In the genomic region with DNA sequence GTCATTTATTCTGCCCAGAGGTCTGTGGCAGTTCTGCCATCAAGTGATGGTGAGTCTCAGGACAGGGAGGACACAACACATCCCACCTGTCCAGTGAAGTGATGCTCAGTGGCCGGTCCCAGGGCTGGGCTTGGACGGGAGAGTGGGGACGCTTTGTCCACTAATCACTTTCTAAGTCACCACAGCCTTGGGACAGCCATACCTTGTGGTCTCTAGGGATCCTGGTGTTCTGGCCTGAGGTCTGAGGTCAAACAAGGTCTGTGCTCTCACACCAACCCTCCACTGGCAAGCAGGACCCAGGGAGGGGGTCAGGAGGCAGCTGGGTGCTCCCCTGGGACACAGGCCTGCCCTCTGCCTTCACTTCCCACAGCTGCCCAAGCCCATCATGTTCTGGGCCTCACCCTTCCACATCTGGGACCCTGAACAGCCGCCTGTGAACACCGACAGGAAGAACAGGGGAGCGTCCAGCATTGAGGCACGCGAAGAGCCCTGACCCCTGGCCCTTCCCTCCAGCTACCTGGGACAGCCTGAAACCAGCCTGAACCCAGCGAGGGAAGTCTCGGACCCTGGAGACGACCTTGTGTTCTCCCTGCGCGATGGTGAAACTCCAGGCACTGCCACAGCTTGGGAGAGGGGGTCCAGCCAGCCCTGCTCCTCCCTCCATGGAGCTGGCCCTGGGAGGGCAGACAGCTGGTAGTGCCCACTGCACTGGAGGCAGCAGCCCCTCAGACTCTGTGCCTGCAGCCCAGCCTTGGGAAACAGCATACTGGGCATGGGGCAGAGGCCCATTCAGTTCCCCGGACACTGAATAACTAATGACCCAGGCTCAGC, we compare ENCODE assay signal across 2 cellular contexts.
TF ChIP-seq lines count a peak whose summit lies in the region.

No MANE protein-coding gene starts in this region.

TF ChIP-seq in HCT116, 20 proteins besides CTCF, POLR2A, EP300 and RAD21:
- TF ChIP-seq ELF1 (IDR thresholded peaks at IDR 0.05; ENCODE audit: borderline replicate concordance, low read depth) (no peak), POLR2AphosphoS5 (IDR thresholded peaks at IDR 0.05; ENCODE audit: low read depth, low read length) (peak; percentile 31; the same call in 1 of the 2 replicates)
TF ChIP-seq in HCT116: peak in this region for 1.

TF ChIP-seq in GM12878, 131 proteins besides CTCF, POLR2A, EP300 and RAD21:
- peak; percentile 49; the same call in 1 of the 2 replicates for TF ChIP-seq NR2F1 (conservative IDR thresholded peaks at IDR 0.05)
- TF ChIP-seq, protein P1, sequence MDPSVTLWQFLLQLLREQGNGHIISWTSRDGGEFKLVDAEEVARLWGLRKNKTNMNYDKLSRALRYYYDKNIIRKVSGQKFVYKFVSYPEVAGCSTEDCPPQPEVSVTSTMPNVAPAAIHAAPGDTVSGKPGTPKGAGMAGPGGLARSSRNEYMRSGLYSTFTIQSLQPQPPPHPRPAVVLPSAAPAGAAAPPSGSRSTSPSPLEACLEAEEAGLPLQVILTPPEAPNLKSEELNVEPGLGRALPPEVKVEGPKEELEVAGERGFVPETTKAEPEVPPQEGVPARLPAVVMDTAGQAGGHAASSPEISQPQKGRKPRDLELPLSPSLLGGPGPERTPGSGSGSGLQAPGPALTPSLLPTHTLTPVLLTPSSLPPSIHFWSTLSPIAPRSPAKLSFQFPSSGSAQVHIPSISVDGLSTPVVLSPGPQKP (IDR thresholded peaks at IDR 0.05; ENCODE audit: low read depth, low read length): no peak
